1 cellular context compared by ENCODE assay signal in genomic region chr14:21071225-21072041, GRCh38.
A peak's percentile ranks its signal among the peaks of the same experiment; 100 is the strongest.
TF ChIP-seq lines count a peak whose summit lies in the region.

No MANE protein-coding gene starts in this region.

TF ChIP-seq in endothelial cell of umbilical vein, 7 proteins besides CTCF, POLR2A, EP300 and RAD21:
- TF ChIP-seq POLR2AphosphoS5 (IDR thresholded peaks at IDR 0.05; ENCODE audit: insufficient read depth, low read depth, low read length) = peak; percentile 35
- TF ChIP-seq JUN (IDR thresholded peaks at IDR 0.05; ENCODE audit: borderline replicate concordance, insufficient read depth, insufficient read length, low read depth) = no peak
